Comparison of ENCODE assay signal across 31 cellular contexts in genomic region chr5:36526537-36526936, GRCh38.
"Had no signal": no experiment of that assay in that cellular context is flagged by ENCODE, and none has a peak within 500 bp of the region (broad histone marks: within the 10 kb centered on the region; RNA-seq: fewer than 3 reads in every experiment).

No MANE protein-coding gene starts in this region.

- H3K4me1 Mint-ChIP-seq: activated CD4-positive, alpha-beta T cell treated with anti-CD3 and anti-CD28 coated beads for 36 hours; activated naive CD4-positive, alpha-beta T cell treated with anti-CD3 and anti-CD28 coated beads, Interleukin-2, amount 10 ng/mL, durations not matched to agents 7 days and 5 days; activated naive CD8-positive, alpha-beta T cell treated with anti-CD3 and anti-CD28 coated beads, Interleukin-2, amount 10 ng/mL, durations not matched to agents 7 days and 5 days; stimulated activated memory B cell treated with anti-CD40 and anti-IgM and Interleukin-4, amounts not matched to agents 10 μg/mL and 1 μg/mL and 100 μg/mL, for 72 hours; T-cell had no signal

- H3K36me3 Mint-ChIP-seq: activated naive CD4-positive, alpha-beta T cell treated with anti-CD3 and anti-CD28 coated beads, Interleukin-2, amount 10 ng/mL, durations not matched to agents 7 days and 5 days; activated naive CD8-positive, alpha-beta T cell treated with anti-CD3 and anti-CD28 coated beads, Interleukin-2, amount 10 ng/mL, durations not matched to agents 7 days and 5 days; mesothelial cell of epicardium; naive B cell; stimulated activated memory B cell treated with anti-CD40 and anti-IgM and Interleukin-4, amounts not matched to agents 10 μg/mL and 1 μg/mL and 100 μg/mL, for 72 hours; T-cell had no signal

- DNase-seq: activated CD4-positive, alpha-beta T cell treated with anti-CD3 and anti-CD28 coated beads for 36 hours; activated CD4-positive, alpha-beta T cell treated with anti-CD3 and anti-CD28 coated beads, Interleukin-2, amount 50 U/mL, for 48 hours; activated CD4-positive, CD25-positive, alpha-beta regulatory T cell; activated CD8-positive, alpha-beta memory T cell treated with anti-CD3 and anti-CD28 coated beads for 24 hours; activated effector memory CD4-positive, alpha-beta T cell treated with Interleukin-2 at 50 U/mL for 16 hours; activated naive CD4-positive, alpha-beta T cell treated with anti-CD3 and anti-CD28 coated beads, Interleukin-2, amount 10 ng/mL, durations not matched to agents 7 days and 5 days; activated naive CD8-positive, alpha-beta T cell treated with anti-CD3 and anti-CD28 coated beads, Interleukin-2, amount 10 ng/mL, durations not matched to agents 7 days and 5 days; amniotic stem cell; brain microvascular endothelial cell; central memory CD4-positive, alpha-beta T cell; dermis blood vessel endothelial cell; effector CD4-positive, alpha-beta T cell; islet precursor cell; left cardiac atrium; left ventricle myocardium superior; naive B cell; nucleus accumbens; stimulated activated CD4-positive, alpha-beta T cell treated with anti-CD3 and anti-CD28 coated beads, Interleukin-1b, Interleukin-23, amount 100 ng/mL, for 48 hours; stimulated activated CD4-positive, alpha-beta T cell treated with anti-CD3 and anti-CD28 coated beads, Interleukin-4, amount 100 ng/mL, for 4 hours; stimulated activated CD8-positive, alpha-beta memory T cell treated with anti-CD3 and anti-CD28 coated beads, Interleukin-4, amount 100 ng/mL, for 48 hours; T-cell; tibial artery had no signal

- H3K79me2 ChIP-seq: hepatocyte had no signal

- H3K27me3 ChIP-seq: brain microvascular endothelial cell, gastroesophageal sphincter, hepatocyte, right atrium auricular region, suprapubic skin, tibial artery had no signal

- H3K4me1 ChIP-seq: tibial artery had no signal

- H3K36me3 ChIP-seq: brain microvascular endothelial cell, gastroesophageal sphincter, right atrium auricular region, suprapubic skin, tibial artery had no signal

- H3K27ac Mint-ChIP-seq: activated CD4-positive, alpha-beta T cell treated with anti-CD3 and anti-CD28 coated beads for 36 hours; activated naive CD4-positive, alpha-beta T cell treated with anti-CD3 and anti-CD28 coated beads, Interleukin-2, amount 10 ng/mL, durations not matched to agents 7 days and 5 days; activated naive CD8-positive, alpha-beta T cell treated with anti-CD3 and anti-CD28 coated beads, Interleukin-2, amount 10 ng/mL, durations not matched to agents 7 days and 5 days; mesothelial cell of epicardium; naive B cell; stimulated activated memory B cell treated with anti-CD40 and anti-IgM and Interleukin-4, amounts not matched to agents 10 μg/mL and 1 μg/mL and 100 μg/mL, for 72 hours; T-cell; T-helper 2 cell treated with Interferon-gamma antibody and Interleukin-4, amounts not matched to agents 5 μg/mL and 100 μg/mL, for 36 hours had no signal

- ATAC-seq: activated CD4-positive, alpha-beta T cell treated with anti-CD3 and anti-CD28 coated beads for 36 hours; gastroesophageal sphincter; left cardiac atrium; left ventricle myocardium superior; stimulated activated memory B cell treated with anti-CD40 and anti-IgM and Interleukin-4, amounts not matched to agents 10 μg/mL and 1 μg/mL and 100 μg/mL, for 72 hours; T-cell had no signal

- H3K9me3 ChIP-seq: gastroesophageal sphincter, right atrium auricular region, suprapubic skin, tibial artery had no signal

- H3K27me3 Mint-ChIP-seq: stimulated activated memory B cell treated with anti-CD40 and anti-IgM and Interleukin-4, amounts not matched to agents 10 μg/mL and 1 μg/mL and 100 μg/mL, for 72 hours had no signal

- H3K27ac ChIP-seq: brain microvascular endothelial cell, gastroesophageal sphincter, hepatocyte, right atrium auricular region, suprapubic skin, tibial artery had no signal

- H3K4me3 ChIP-seq: gastroesophageal sphincter, hepatocyte, right atrium auricular region, smooth muscle cell, suprapubic skin, tibial artery had no signal

- H2AFZ ChIP-seq: hepatocyte had no signal

- FAIRE-seq: astrocyte had no signal

- H3K4me3 Mint-ChIP-seq: activated CD4-positive, alpha-beta T cell treated with anti-CD3 and anti-CD28 coated beads for 36 hours; activated naive CD4-positive, alpha-beta T cell treated with anti-CD3 and anti-CD28 coated beads, Interleukin-2, amount 10 ng/mL, durations not matched to agents 7 days and 5 days; activated naive CD8-positive, alpha-beta T cell treated with anti-CD3 and anti-CD28 coated beads, Interleukin-2, amount 10 ng/mL, durations not matched to agents 7 days and 5 days; mesothelial cell of epicardium; naive B cell; stimulated activated memory B cell treated with anti-CD40 and anti-IgM and Interleukin-4, amounts not matched to agents 10 μg/mL and 1 μg/mL and 100 μg/mL, for 72 hours; T-cell; T-helper 2 cell treated with Interferon-gamma antibody and Interleukin-4, amounts not matched to agents 5 μg/mL and 100 μg/mL, for 36 hours had no signal

- H3K4me2 ChIP-seq: hepatocyte, smooth muscle cell had no signal
